9 cellular contexts compared by ENCODE assay signal in genomic region chr3:8767667-8768363, GRCh38. TPM values are rescaled to one million over a fixed set of nuclear protein-coding genes. Genes with fewer than 3 reads are reported as not detected.
DNase-seq lines count a peak whose midpoint lies in the region; ATAC-seq, FAIRE-seq and TF ChIP-seq lines count a peak whose summit lies in the region.
"Had no signal": no experiment of that assay in that cellular context is flagged by ENCODE, and none has a peak within 500 bp of the region (broad histone marks: within the 10 kb centered on the region; RNA-seq: fewer than 3 reads in every experiment).

No MANE protein-coding gene starts in this region.

- intact Hi-C loops in activated CD8-positive, alpha-beta T cell treated with anti-CD3 and anti-CD28 coated beads for 36 hours (cut with micrococcal nuclease) = no loop called here
- intact Hi-C loops in thyroid gland (cut with DNase I) = no loop called here

- no peak overlapping the region for H3K4me3 Mint-ChIP-seq in activated CD8-positive, alpha-beta T cell treated with anti-CD3 and anti-CD28 coated beads for 36 hours

- 5 to 8% methylated on average over 7 to 15 of the region's 74 CpGs for WGBS in thyroid gland, 2 donors

- POLR2A ChIA-PET in activated CD8-positive, alpha-beta T cell treated with anti-CD3 and anti-CD28 coated beads for 36 hours (lab: Charles Lee) = interaction anchor here (0.7 kb wide), 1 partner anchor 41 kb away, joined by 3 read pairs; no protein-coding TSS in a partner anchor

- H3K4me1 Mint-ChIP-seq in activated CD8-positive, alpha-beta T cell treated with anti-CD3 and anti-CD28 coated beads for 36 hours (ENCODE audit: low read depth) = peaks cover 15% of the 10 kb centered on the region

- H3K27me3 ChIP-seq in iPS-20b (ENCODE audit: insufficient read depth, low read length) (peaks cover 68% of the 10 kb centered on the region), thyroid gland (peaks cover 14% of the 10 kb centered on the region)

- H3K36me3 Mint-ChIP-seq in activated CD8-positive, alpha-beta T cell treated with anti-CD3 and anti-CD28 coated beads for 36 hours (ENCODE audit: low read depth) = no peaks in the 10 kb centered on the region

- H3K4me3 ChIP-seq in iPS-20b (ENCODE audit: low read length) (peak overlapping the region; percentile 65; the same call in 1 of the 2 replicates), thyroid gland (replicated peaks in 1 of 3) (no peak overlapping the region)

- peak; percentile 21 for TF ChIP-seq CTCF in activated CD8-positive, alpha-beta T cell treated with anti-CD3 and anti-CD28 coated beads for 36 hours (IDR thresholded peaks at IDR 0.05)
- no peak for TF ChIP-seq CTCF in thyroid gland (IDR thresholded peaks at IDR 0.05)

- H3K36me3 ChIP-seq in iPS-20b (ENCODE audit: insufficient read depth, low read depth, low read length) (no peaks in the 10 kb centered on the region), thyroid gland (no peaks in the 10 kb centered on the region)

- H3K9me3 ChIP-seq in iPS-20b (ENCODE audit: insufficient read depth, low read depth, low read length) (no peaks in the 10 kb centered on the region), thyroid gland (no peaks in the 10 kb centered on the region)

- no peak overlapping the region for H3K27ac Mint-ChIP-seq in activated CD8-positive, alpha-beta T cell treated with anti-CD3 and anti-CD28 coated beads for 36 hours

- H3K9ac ChIP-seq in iPS-20b (ENCODE audit: low read depth, low read length) = no peak overlapping the region

- no peaks in the 10 kb centered on the region for H3K9me3 Mint-ChIP-seq in activated CD8-positive, alpha-beta T cell treated with anti-CD3 and anti-CD28 coated beads for 36 hours

- H3K27ac ChIP-seq in iPS-20b (ENCODE audit: low read length) (no peak overlapping the region), thyroid gland (no peak overlapping the region)

- H3K4me1 ChIP-seq in iPS-20b (ENCODE audit: insufficient read depth, low read length) (peaks cover 25% of the 10 kb centered on the region), thyroid gland (peaks cover 5 to 23% of the 10 kb centered on the region in 2 donors)

- DNase-seq in DMS53 (lab: John Stamatoyannopoulos, UW) (peak; percentile 84), GM19239 (ENCODE audit: insufficient read length, low spot score) (peak; percentile 84), thyroid gland (peak; percentile 23 to 25), COLO829 (ENCODE audit: low spot score) (no peak), GOT3 (lab: John Stamatoyannopoulos, UW) (no peak)
- peak; percentile 46 for DNase-seq in activated CD8-positive, alpha-beta T cell treated with anti-CD3 and anti-CD28 coated beads for 36 hours

- peak; percentile 36 for ATAC-seq in HG03196 (IDR thresholded peaks at IDR 0.05; ENCODE audit: unreplicated experiment)
- ATAC-seq in activated CD8-positive, alpha-beta T cell treated with anti-CD3 and anti-CD28 coated beads for 36 hours = peak; percentile 32

- no peak for FAIRE-seq in GM19239 (lab: Jason Lieb, UNC)
- FAIRE-seq: islet of Langerhans had no signal

- no peak for TF ChIP-seq POLR2A in thyroid gland (IDR thresholded peaks at IDR 0.05)

- CTCF ChIA-PET in activated CD8-positive, alpha-beta T cell treated with anti-CD3 and anti-CD28 coated beads for 36 hours (lab: Charles Lee) = interaction anchor here (1.8 kb wide), 1 partner anchor 12 kb away, joined by 9 read pairs; no protein-coding TSS in a partner anchor

- H3K27me3 Mint-ChIP-seq in activated CD8-positive, alpha-beta T cell treated with anti-CD3 and anti-CD28 coated beads for 36 hours = peaks cover 48% of the 10 kb centered on the region

RNA-seq across cellular contexts. Expression of gene OXTR, which starts 1.6 kb away (rescaled TPM):
- 1 to 10 TPM; 1.1 to 2.0 TPM for total RNA-seq in activated CD8-positive, alpha-beta T cell treated with anti-CD3 and anti-CD28 coated beads for 36 hours
- under 1 TPM; 0.13 to 0.56 (median 0.39) TPM for total RNA-seq in thyroid gland

RNA-seq across cellular contexts. Expression of gene CAV3, which starts 34.2 kb away (rescaled TPM):
- not detected for total RNA-seq in activated CD8-positive, alpha-beta T cell treated with anti-CD3 and anti-CD28 coated beads for 36 hours
- total RNA-seq in thyroid gland = not detected

Comparison
In these comparisons a context has a peak if more than half of its experiments do, and no peak if none do; other contexts are left out.
1. DNase-seq: peak in DMS53 (single experiment), GM19239 (single experiment), activated CD8-positive, alpha-beta T cell treated with anti-CD3 and anti-CD28 coated beads for 36 hours (single experiment) and thyroid gland (2 of 2); none in COLO829 (single experiment) and GOT3 (single experiment).